In genomic region chr7:1810961-1811849, GRCh38 we compare ENCODE assay signal across 11 cellular contexts.
DNase-seq lines count a peak whose midpoint lies in the region; ATAC-seq and TF ChIP-seq lines count a peak whose summit lies in the region.
"Had no signal": no experiment of that assay in that cellular context is flagged by ENCODE, and none has a peak within 500 bp of the region (broad histone marks: within the 10 kb centered on the region; RNA-seq: fewer than 3 reads in every experiment).

No MANE protein-coding gene starts in this region.

- H3K27me3 ChIP-seq in GM23248 (replicated peaks; ENCODE audit: insufficient read depth) (no peaks in the 10 kb centered on the region), spleen (replicated peaks in 1 of 7) (no peaks in the 10 kb centered on the region), smooth muscle cell (ENCODE audit: low read depth) (no peaks in the 10 kb centered on the region)

- H3K79me2 ChIP-seq in GM23248 (ENCODE audit: insufficient read depth), result no peaks in the 10 kb centered on the region
- no peaks in the 10 kb centered on the region for H3K79me2 ChIP-seq in smooth muscle cell (ENCODE audit: low read depth)

- no peaks in the 10 kb centered on the region for H3F3A ChIP-seq in GM23248 (ENCODE audit: insufficient read depth)
- H3F3A ChIP-seq in smooth muscle cell (ENCODE audit: low read depth), result no peaks in the 10 kb centered on the region

- H3K36me3 ChIP-seq in GM23248 (ENCODE audit: low read depth) (no peaks in the 10 kb centered on the region), spleen (peaks cover 0 to 26% (median 16%) of the 10 kb centered on the region in 6 donors), smooth muscle cell (ENCODE audit: low read depth) (no peaks in the 10 kb centered on the region)

- H3K9me3 ChIP-seq in GM23248 (ENCODE audit: low read depth), result no peaks in the 10 kb centered on the region
- H3K9me3 ChIP-seq in spleen, result no peaks in the 10 kb centered on the region
- no peaks in the 10 kb centered on the region for H3K9me3 ChIP-seq in smooth muscle cell (replicated peaks; ENCODE audit: low read depth)
- H3K9me3 ChIP-seq: Caco-2 had no signal

- no peak for TF ChIP-seq POLR2A in spleen (IDR thresholded peaks at IDR 0.05)

- in situ Hi-C loops in GM23248 (cut with MboI), result no loop called here

- H3K9ac ChIP-seq in GM23248, result no peak overlapping the region
- no peak overlapping the region for H3K9ac ChIP-seq in smooth muscle cell (ENCODE audit: low read depth)

- H3K27ac ChIP-seq in GM23248, result no peak overlapping the region
- H3K27ac ChIP-seq in spleen, result no peak overlapping the region
- no peak overlapping the region for H3K27ac ChIP-seq in smooth muscle cell (ENCODE audit: low read depth)

- TF ChIP-seq CTCF in spleen (IDR thresholded peaks at IDR 0.05 in 8 of 11, conservative IDR thresholded peaks at IDR 0.05 in 3 of 11) (no peak), smooth muscle cell (IDR thresholded peaks at IDR 0.05; ENCODE audit: borderline replicate concordance, insufficient read depth, poor library complexity, severe bottlenecking) (no peak)

- 0 out of 2 replicates have a peak overlapping the region, but pooled peaks have one; percentile 2 for H3K4me3 ChIP-seq in GM23248
- no peak overlapping the region for H3K4me3 ChIP-seq in spleen
- no peak overlapping the region for H3K4me3 ChIP-seq in smooth muscle cell

- H3K4me2 ChIP-seq in GM23248 (ENCODE audit: unreplicated experiment) (no peak overlapping the region), smooth muscle cell (no peak overlapping the region)

- no peaks in the 10 kb centered on the region for H3K9me2 ChIP-seq in GM23248 (ENCODE audit: insufficient read depth)

- H3K4me1 ChIP-seq in GM23248 (ENCODE audit: insufficient read depth) (no peaks in the 10 kb centered on the region), spleen (peaks cover 0 to 8% (median 0%) of the 10 kb centered on the region in 6 donors), smooth muscle cell (ENCODE audit: low read depth) (peaks cover 5% of the 10 kb centered on the region)
- H3K4me1 ChIP-seq: Caco-2 had no signal

- ATAC-seq in GM19455 (IDR thresholded peaks at IDR 0.05; ENCODE audit: unreplicated experiment) (no peak), HG02970 (IDR thresholded peaks at IDR 0.05; ENCODE audit: low FRiP score, unreplicated experiment) (no peak)
- ATAC-seq: naive thymus-derived CD4-positive, alpha-beta T cell had no signal

- DNase-seq in GM23248 (peak; percentile 44), NCI-H69 (lab: John Stamatoyannopoulos, UW) (peak; percentile 41), fibroblast of peridontal ligament (ENCODE audit: extremely low read depth) (peak; percentile 52), spleen (peak; percentile 56), H4 (ENCODE audit: low spot score) (no peak), smooth muscle cell (lab: John Stamatoyannopoulos, UW; ENCODE audit: unreplicated experiment) (no peak)
- DNase-seq: Caco-2; naive thymus-derived CD4-positive, alpha-beta T cell; NCI-H2081 treated with DMSO at 0.1 percent for 48 hours had no signal

- H2AFZ ChIP-seq in GM23248 (peak overlapping the region; percentile 29; the same call in 1 of the 2 replicates), smooth muscle cell (ENCODE audit: low read depth) (no peak overlapping the region)

- intact Hi-C loops in spleen (cut with DNase I; ENCODE audit: low total_unique reads), result no loop called here

- 34 to 35% methylated on average over 25 of the region's 25 CpGs for WGBS in GM23248 (ENCODE audit: low coverage in 1 of 2, low lambda C conversion rate in 2 of 2, missing lambda C conversion rate in 2 of 2), 2 experiments
- 58 to 68% (median 66%) methylated on average over 23 to 25 of the region's 25 CpGs for WGBS in spleen, 5 donors
- WGBS in smooth muscle cell (ENCODE audit: low lambda C conversion rate), result 95% methylated on average over 25 of the region's 25 CpGs

- H4K20me1 ChIP-seq in GM23248 (ENCODE audit: insufficient read depth) (no peaks in the 10 kb centered on the region), smooth muscle cell (ENCODE audit: low read depth) (no peaks in the 10 kb centered on the region)

Comparison
In these comparisons a context has a peak if more than half of its experiments do, and no peak if none do; other contexts are left out.
1. DNase-seq: peak in GM23248 (single experiment), NCI-H69 (single experiment), fibroblast of peridontal ligament (single experiment) and spleen (single experiment); none in H4 (single experiment) and smooth muscle cell (single experiment).